1 cellular context compared by ENCODE assay signal in the genomic region with DNA sequence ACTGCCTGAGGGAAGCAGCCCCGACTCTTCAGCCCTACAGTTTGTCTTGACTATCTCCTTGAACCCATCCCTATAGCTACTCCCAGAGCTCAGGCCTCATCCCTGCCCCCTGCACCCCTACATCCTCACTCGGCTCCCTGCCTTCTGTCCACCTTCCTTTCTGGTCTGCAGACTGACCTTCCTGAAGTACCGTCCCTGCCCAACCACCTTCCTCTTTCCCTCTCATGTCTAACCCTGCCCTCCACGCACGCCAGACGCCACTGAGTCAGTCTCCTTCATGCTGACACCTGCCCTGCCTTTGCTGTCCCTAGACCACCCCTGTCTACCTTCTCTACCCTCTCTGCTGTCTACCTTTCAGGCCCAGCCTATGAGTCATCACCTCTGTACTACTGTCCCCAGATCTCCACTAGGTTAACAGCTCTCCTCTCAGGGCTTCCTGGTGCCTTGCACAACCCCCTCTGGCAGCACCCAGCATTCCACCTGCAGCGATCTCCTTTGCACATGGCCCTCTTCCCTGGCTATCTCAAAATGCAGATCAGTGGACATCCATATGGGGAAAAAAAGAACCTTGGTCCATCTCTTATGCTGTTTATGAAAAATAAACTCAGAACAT.
TF ChIP-seq lines count a peak whose summit lies in the region.

No MANE protein-coding gene starts in this region.

TF ChIP-seq in H1, 55 proteins besides CTCF, POLR2A, EP300 and RAD21:
- TF ChIP-seq JUND (IDR thresholded peaks at IDR 0.05; ENCODE audit: low read length) = 0 out of 2 replicates have a peak, but pooled peaks have one; percentile 23
- TF ChIP-seq ASH2L (IDR thresholded peaks at IDR 0.05; ENCODE audit: low read length) = no peak
